Comparison of ENCODE assay signal across 12 cellular contexts in the genomic region with DNA sequence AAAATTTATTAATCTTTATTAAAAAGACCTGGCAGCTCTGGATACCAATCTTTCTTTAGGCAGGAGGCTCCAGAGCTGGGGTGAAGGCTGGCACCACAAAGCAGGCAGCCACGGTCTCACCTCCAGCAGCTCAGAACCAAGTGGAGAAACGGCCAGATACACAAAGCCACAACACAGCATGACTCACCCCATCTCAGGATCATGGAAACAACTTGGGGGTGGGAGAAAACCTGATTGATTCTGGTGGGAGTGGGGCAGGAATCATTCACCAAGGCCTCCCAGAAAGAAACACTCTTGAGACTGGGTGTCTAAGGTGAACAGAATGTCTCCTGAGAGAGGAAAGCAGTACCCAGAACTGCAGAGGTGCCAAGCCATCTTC.
A peak's percentile ranks its signal among the peaks of the same experiment; 100 is the strongest.
DNase-seq lines count a peak whose midpoint lies in the region; ATAC-seq lines count a peak whose summit lies in the region.
"Had no signal": no experiment of that assay in that cellular context is flagged by ENCODE, and none has a peak within 500 bp of the region (broad histone marks: within the 10 kb centered on the region; RNA-seq: fewer than 3 reads in every experiment).

No MANE protein-coding gene starts in this region.

- no peaks in the 10 kb centered on the region for H3K36me3 Mint-ChIP-seq in activated naive CD4-positive, alpha-beta T cell treated with anti-CD3 and anti-CD28 coated beads for 36 hours (ENCODE audit: low read depth)

- peaks cover 24% of the 10 kb centered on the region for H3K4me1 Mint-ChIP-seq in activated naive CD4-positive, alpha-beta T cell treated with anti-CD3 and anti-CD28 coated beads for 36 hours (ENCODE audit: low read depth)

- no peaks in the 10 kb centered on the region for H3K27me3 ChIP-seq in right cardiac atrium (ENCODE audit: control insufficient read depth, insufficient read depth)

- no peaks in the 10 kb centered on the region for H3K9me3 ChIP-seq in right cardiac atrium (ENCODE audit: control insufficient read depth, low read length)
- H3K9me3 ChIP-seq: psoas muscle had no signal

- 48% methylated on average over 2 of the region's 2 CpGs for WGBS in right cardiac atrium

- no peaks in the 10 kb centered on the region for H3K27me3 Mint-ChIP-seq in activated naive CD4-positive, alpha-beta T cell treated with anti-CD3 and anti-CD28 coated beads for 36 hours (ENCODE audit: low read depth)

- no peaks in the 10 kb centered on the region for H3K9me3 Mint-ChIP-seq in activated naive CD4-positive, alpha-beta T cell treated with anti-CD3 and anti-CD28 coated beads for 36 hours
- H3K9me3 Mint-ChIP-seq: endodermal cell had no signal

- ATAC-seq in right cardiac atrium: peak; percentile 9 to 42
- ATAC-seq in stimulated activated naive CD8-positive, alpha-beta T cell treated with anti-CD3 and anti-CD28 coated beads, Interleukin-15, Interleukin-2, amounts not matched to agents 100 U/mL and 50 U/mL, for 24 hours: peak; percentile 86
- ATAC-seq: psoas muscle had no signal

- H3K27ac ChIP-seq in right cardiac atrium (ENCODE audit: low read length): peak overlapping the region; percentile 50
- H3K27ac ChIP-seq: psoas muscle had no signal

- CTCF ChIA-PET in activated naive CD4-positive, alpha-beta T cell treated with anti-CD3 and anti-CD28 coated beads for 36 hours (lab: Charles Lee): no interaction called here

- in situ Hi-C loops in G401 (cut with HindIII; ENCODE audit: low sequenced_read_pairs): no loop called here

- peaks cover 9% of the 10 kb centered on the region for H3K4me1 ChIP-seq in right cardiac atrium (ENCODE audit: control insufficient read depth, insufficient read depth, low read length)

- peak overlapping the region; percentile 70 for H3K27ac Mint-ChIP-seq in activated naive CD4-positive, alpha-beta T cell treated with anti-CD3 and anti-CD28 coated beads for 36 hours
- H3K27ac Mint-ChIP-seq: endodermal cell had no signal

- no peak overlapping the region for H3K4me3 ChIP-seq in right cardiac atrium (ENCODE audit: low read length)
- H3K4me3 ChIP-seq: psoas muscle had no signal

- peak; percentile 55 for DNase-seq in activated naive CD4-positive, alpha-beta T cell treated with anti-CD3 and anti-CD28 coated beads for 36 hours
- no peak for DNase-seq in activated naive CD4-positive, alpha-beta T cell (lab: John Stamatoyannopoulos, UW)
- DNase-seq in activated T-cell treated with anti-CD3 and anti-CD28 coated beads, Interleukin-2, amount 50 U/mL, for 48 hours: peak; percentile 53 to 57
- no peak for DNase-seq in right cardiac atrium
- DNase-seq in stimulated activated naive CD8-positive, alpha-beta T cell treated with anti-CD3 and anti-CD28 coated beads, Interleukin-15, Interleukin-2, amounts not matched to agents 100 U/mL and 50 U/mL, for 24 hours: peak; percentile 60
- DNase-seq in NCI-H1930 (lab: John Stamatoyannopoulos, UW): no peak
- DNase-seq in G401 (ENCODE audit: low spot score): no peak
- DNase-seq in germinal center (ENCODE audit: low spot score): no peak
- DNase-seq: endodermal cell, left cardiac atrium, NCI-H2029 treated with DMSO at 0.1 percent for 48 hours, psoas muscle had no signal

- no peak overlapping the region for H3K4me3 Mint-ChIP-seq in activated naive CD4-positive, alpha-beta T cell treated with anti-CD3 and anti-CD28 coated beads for 36 hours
- H3K4me3 Mint-ChIP-seq: endodermal cell had no signal

- intact Hi-C loops in activated naive CD4-positive, alpha-beta T cell treated with anti-CD3 and anti-CD28 coated beads for 36 hours (cut with micrococcal nuclease): no loop called here
- intact Hi-C loops in right cardiac atrium (cut with DNase I): no loop called here

Comparison
In these comparisons a context has a peak if more than half of its experiments do, and no peak if none do; other contexts are left out.
1. DNase-seq: peak in activated naive CD4-positive, alpha-beta T cell treated with anti-CD3 and anti-CD28 coated beads for 36 hours (single experiment), activated T-cell treated with anti-CD3 and anti-CD28 coated beads, Interleukin-2, amount 50 U/mL, for 48 hours (2 of 2) and stimulated activated naive CD8-positive, alpha-beta T cell treated with anti-CD3 and anti-CD28 coated beads, Interleukin-15, Interleukin-2, amounts not matched to agents 100 U/mL and 50 U/mL, for 24 hours (single experiment); none in activated naive CD4-positive, alpha-beta T cell (0 of 4), right cardiac atrium (0 of 3), NCI-H1930 (0 of 2), G401 (single experiment) and germinal center (single experiment).